21 cellular contexts compared by ENCODE assay signal in the genomic region with DNA sequence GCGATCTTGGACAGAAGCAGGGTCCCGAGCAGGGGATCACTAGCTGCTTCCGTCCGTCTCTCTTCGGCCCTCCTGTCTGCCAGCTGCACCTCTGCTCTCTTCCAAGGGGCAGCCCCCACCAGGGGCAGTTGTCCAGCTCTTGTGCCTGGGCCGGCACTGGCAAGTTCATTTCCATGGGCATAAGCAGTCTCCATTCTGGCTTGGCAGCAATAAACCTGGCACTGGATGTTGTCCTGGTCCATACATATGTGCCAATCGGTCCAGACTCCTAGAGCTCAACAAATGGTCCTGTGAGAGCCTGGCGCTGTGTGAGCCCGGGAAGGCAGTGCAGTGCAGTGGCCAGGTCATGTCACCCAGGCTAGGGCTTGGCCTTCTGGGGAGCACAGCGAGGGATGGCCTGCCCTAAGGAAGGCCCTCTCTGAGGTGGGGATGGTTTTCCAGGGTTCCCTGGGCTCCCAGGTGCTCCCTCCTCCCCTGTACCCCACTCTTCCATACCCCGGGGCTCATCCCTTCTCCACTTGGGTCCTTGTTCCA.
DNase-seq lines count a peak whose midpoint lies in the region; ATAC-seq, FAIRE-seq and TF ChIP-seq lines count a peak whose summit lies in the region.
"Had no signal": no experiment of that assay in that cellular context is flagged by ENCODE, and none has a peak within 500 bp of the region (broad histone marks: within the 10 kb centered on the region; RNA-seq: fewer than 3 reads in every experiment).

No MANE protein-coding gene starts in this region.

- no peaks in the 10 kb centered on the region for H3K27me3 ChIP-seq in Panc1 (ENCODE audit: control insufficient read depth, insufficient read depth, low read length)
- no peaks in the 10 kb centered on the region for H3K27me3 ChIP-seq in trophoblast cell (ENCODE audit: insufficient read depth, low read length)
- H3K27me3 ChIP-seq in aorta (ENCODE audit: control insufficient read depth in 1 of 2, insufficient read depth in 2 of 2, low read length in 1 of 2): no peaks in the 10 kb centered on the region
- no peaks in the 10 kb centered on the region for H3K27me3 ChIP-seq in WERI-Rb-1 (ENCODE audit: insufficient read depth, low read depth, severe bottlenecking)
- H3K27me3 ChIP-seq: BE2C had no signal

- no peak overlapping the region for H3K9ac ChIP-seq in trophoblast cell (ENCODE audit: low read length)

- peaks cover 9% of the 10 kb centered on the region for H3K27me3 Mint-ChIP-seq in activated CD8-positive, alpha-beta T cell treated with anti-CD3 and anti-CD28 coated beads, Interleukin-2, amount 10 ng/mL, durations not matched to agents 7 days and 5 days (ENCODE audit: low read depth)

- H3K9me3 Mint-ChIP-seq in activated CD8-positive, alpha-beta T cell treated with anti-CD3 and anti-CD28 coated beads, Interleukin-2, amount 10 ng/mL, durations not matched to agents 7 days and 5 days (ENCODE audit: insufficient read depth): no peaks in the 10 kb centered on the region

- H3K27ac ChIP-seq in A549 (no peak overlapping the region), Panc1 (ENCODE audit: low read length) (no peak overlapping the region), trophoblast cell (ENCODE audit: low read depth, low read length) (no peak overlapping the region), aorta (ENCODE audit: low read depth in 1 of 2, low read length in 2 of 2) (no peak overlapping the region), WERI-Rb-1 (no peak overlapping the region)
- H3K27ac ChIP-seq: 22Rv1 had no signal

- no peaks in the 10 kb centered on the region for H3K4me1 Mint-ChIP-seq in activated CD8-positive, alpha-beta T cell treated with anti-CD3 and anti-CD28 coated beads, Interleukin-2, amount 10 ng/mL, durations not matched to agents 7 days and 5 days (ENCODE audit: low read depth)

- WGBS in A549 (ENCODE audit: missing lambda C conversion rate): 65% methylated on average over 11 of the region's 11 CpGs
- no CpG with 5 or more reads among the region's 11 CpGs for WGBS in trophoblast cell (ENCODE audit: extremely low coverage, insufficient coverage, insufficient read length)
- 43 to 47% methylated on average over 11 of the region's 11 CpGs for WGBS in aorta, 2 donors

- no peak overlapping the region for H4K12ac ChIP-seq in trophoblast cell (ENCODE audit: low read depth, low read length)

- peak overlapping the region; percentile 76 for H2AK5ac ChIP-seq in trophoblast cell (ENCODE audit: low read length)

- no peak overlapping the region for H3K4ac ChIP-seq in trophoblast cell (ENCODE audit: low read depth, low read length)

- H3K14ac ChIP-seq in trophoblast cell (ENCODE audit: low read length): no peak overlapping the region

- POLR2A ChIA-PET in A549 (lab: Yijun Ruan, JAX) (no interaction called here), Panc1 (lab: Charles Lee) (interaction anchor here (0.5 kb wide), 1 partner anchor 14 kb away, joined by 6 read pairs; no protein-coding TSS in a partner anchor)
- POLR2A ChIA-PET in activated CD8-positive, alpha-beta T cell treated with anti-CD3 and anti-CD28 coated beads, Interleukin-2, amount 10 ng/mL, durations not matched to agents 7 days and 5 days (lab: Charles Lee): no interaction called here

- no peak for TF ChIP-seq EP300 in A549 (IDR thresholded peaks at IDR 0.05)

- no peak overlapping the region for H2BK5ac ChIP-seq in trophoblast cell (ENCODE audit: low read depth, low read length, poor library complexity)

- peaks cover 7% of the 10 kb centered on the region for H3K79me1 ChIP-seq in trophoblast cell (ENCODE audit: low read length)

- DNase-seq in A549 (ENCODE audit: low read depth in 1 of 2, low spot score in 1 of 2) (no peak), Panc1 (ENCODE audit: low read depth, low spot score) (no peak), trophoblast cell (no peak), aorta (peak in 1 of 2 donors; percentile 25), WERI-Rb-1 (no peak), ureter (ENCODE audit: low spot score) (no peak)
- no peak for DNase-seq in activated CD8-positive, alpha-beta T cell treated with anti-CD3 and anti-CD28 coated beads, Interleukin-2, amount 10 ng/mL, durations not matched to agents 7 days and 5 days
- DNase-seq: ACHN; AML-193; BE2C; Calu3; CD4-positive, alpha-beta memory T cell; COR-L47; DND-41; GDM1 had no signal

- no peak overlapping the region for H3K4me2 ChIP-seq in A549
- no peak overlapping the region for H3K4me2 ChIP-seq in trophoblast cell (ENCODE audit: low read length)
- H3K4me2 ChIP-seq: GM23338 had no signal

- peak overlapping the region; percentile 52 for H2BK12ac ChIP-seq in trophoblast cell (ENCODE audit: low read length)

- BruUV-seq in Panc1 (replicated peaks; lab: Mats Ljungman, UMichigan): no TSS peak

- H3K4me3 Mint-ChIP-seq in activated CD8-positive, alpha-beta T cell treated with anti-CD3 and anti-CD28 coated beads, Interleukin-2, amount 10 ng/mL, durations not matched to agents 7 days and 5 days: no peak overlapping the region
- H3K4me3 Mint-ChIP-seq: GM23338, HFFc6 had no signal

- H2BK120ac ChIP-seq in trophoblast cell (ENCODE audit: insufficient read depth, low read length, poor library complexity): peak overlapping the region; percentile 2

- TF ChIP-seq CTCF in A549 (IDR thresholded peaks at IDR 0.05) (no peak), Panc1 (IDR thresholded peaks at IDR 0.05) (no peak), WERI-Rb-1 (IDR thresholded peaks at IDR 0.05; ENCODE audit: low read depth, low read length) (no peak)

- H3K18ac ChIP-seq in trophoblast cell (ENCODE audit: low read length): peak overlapping the region; percentile 23

- no peaks in the 10 kb centered on the region for H3K4me1 ChIP-seq in A549
- no peaks in the 10 kb centered on the region for H3K4me1 ChIP-seq in Panc1 (ENCODE audit: control insufficient read depth, insufficient read depth, low read length)
- peaks cover 0 to 6% of the 10 kb centered on the region in 2 experiments for H3K4me1 ChIP-seq in trophoblast cell (ENCODE audit: control insufficient read depth in 1 of 2, insufficient read depth in 2 of 2, low read length in 2 of 2)
- H3K4me1 ChIP-seq in aorta (ENCODE audit: control insufficient read depth in 1 of 2, insufficient read depth in 2 of 2, low read length in 2 of 2): no peaks in the 10 kb centered on the region
- H3K4me1 ChIP-seq: BE2C, HAP-1 had no signal

- H3K9me3 ChIP-seq in A549: peaks cover 24% of the 10 kb centered on the region; the same call in 2 of the 3 replicates
- H3K9me3 ChIP-seq in Panc1 (ENCODE audit: control insufficient read depth, insufficient read depth, low read depth, low read length): no peaks in the 10 kb centered on the region
- H3K9me3 ChIP-seq in trophoblast cell (ENCODE audit: insufficient read depth, low read depth, low read length): peaks cover 4% of the 10 kb centered on the region
- H3K9me3 ChIP-seq in aorta (ENCODE audit: control insufficient read depth, low read length): no peaks in the 10 kb centered on the region
- peaks cover 11% of the 10 kb centered on the region for H3K9me3 ChIP-seq in WERI-Rb-1 (ENCODE audit: severe bottlenecking)
- H3K9me3 ChIP-seq: BE2C had no signal

- peak overlapping the region; percentile 46 for H4K91ac ChIP-seq in trophoblast cell (ENCODE audit: low read depth, low read length)

- CTCF ChIA-PET in A549 (lab: Yijun Ruan, JAX): interaction anchor here (0.8 to 4.7 kb wide), 5 partner anchors 12 to 284 kb away, joined by 3 to 23 read pairs (median 3); partner anchors contain the start of gene ESRRA
- CTCF ChIA-PET in Panc1 (lab: Charles Lee): no interaction called here
- CTCF ChIA-PET in activated CD8-positive, alpha-beta T cell treated with anti-CD3 and anti-CD28 coated beads, Interleukin-2, amount 10 ng/mL, durations not matched to agents 7 days and 5 days (lab: Charles Lee): interaction anchor here (1.0 kb wide), 1 partner anchor 29 kb away, joined by 6 read pairs; no protein-coding TSS in a partner anchor

- H3K23ac ChIP-seq in trophoblast cell (ENCODE audit: low read length): no peak overlapping the region

- no peak overlapping the region for H3K4me3 ChIP-seq in A549
- no peak overlapping the region for H3K4me3 ChIP-seq in Panc1 (ENCODE audit: low read depth in 2 of 2, low read length in 2 of 2)
- no peak overlapping the region for H3K4me3 ChIP-seq in trophoblast cell (ENCODE audit: low read depth, low read length)
- no peak overlapping the region for H3K4me3 ChIP-seq in aorta (ENCODE audit: low read length in 2 of 2)
- H3K4me3 ChIP-seq in WERI-Rb-1 (ENCODE audit: low read depth, low read length): no peak overlapping the region
- H3K4me3 ChIP-seq: GM12878, GM23338, HAP-1 had no signal

- no peaks in the 10 kb centered on the region for H3K79me2 ChIP-seq in trophoblast cell (ENCODE audit: control insufficient read depth, insufficient read depth, low read length, poor library complexity)

- H3K27ac Mint-ChIP-seq in activated CD8-positive, alpha-beta T cell treated with anti-CD3 and anti-CD28 coated beads, Interleukin-2, amount 10 ng/mL, durations not matched to agents 7 days and 5 days: no peak overlapping the region
- H3K27ac Mint-ChIP-seq: CD4-positive, alpha-beta memory T cell; GM23338; HFFc6 had no signal

- intact Hi-C loops in Panc1 (cut with micrococcal nuclease; ENCODE audit: unreplicated experiment): no loop called here
- intact Hi-C loops in aorta (cut with DNase I): no loop called here

- TF ChIP-seq RAD21 in A549 (conservative IDR thresholded peaks at IDR 0.05 in 1 of 2, IDR thresholded peaks at IDR 0.05 in 1 of 2): no peak

- no peak overlapping the region for H4K8ac ChIP-seq in trophoblast cell (ENCODE audit: low read depth, low read length)

- in situ Hi-C loops in Panc1 (cut with HindIII; ENCODE audit: low pct_unique_long_range_greater_than_20kb, low sequenced_read_pairs): no loop called here

- peak; percentile 20 to 33; a peak in 3 of 6 replicates for ATAC-seq in A549
- ATAC-seq in Panc1: peak; percentile 36; the same call in 1 of the 2 replicates
- peak; percentile 59 for ATAC-seq in aorta (ENCODE audit: low FRiP score)
- ATAC-seq in activated CD8-positive, alpha-beta T cell treated with anti-CD3 and anti-CD28 coated beads, Interleukin-2, amount 10 ng/mL, durations not matched to agents 7 days and 5 days: no peak
- ATAC-seq: GM12878, GM23338 had no signal

- no peak overlapping the region for H2AFZ ChIP-seq in trophoblast cell (ENCODE audit: insufficient read depth, low read length, poor library complexity)
- H2AFZ ChIP-seq: GM23338 had no signal

- no peak for TF ChIP-seq POLR2A in A549 (IDR thresholded peaks at IDR 0.05; ENCODE audit: low read length)

- FAIRE-seq in A549 (lab: Jason Lieb, UNC): no peak
- FAIRE-seq: A204.1, GM12878 had no signal

- no peaks in the 10 kb centered on the region for H3K36me3 ChIP-seq in Panc1 (ENCODE audit: control insufficient read depth, insufficient read depth, low read length)
- no peaks in the 10 kb centered on the region for H3K36me3 ChIP-seq in trophoblast cell (ENCODE audit: control insufficient read depth in 1 of 2, insufficient read depth in 2 of 2, low read length in 2 of 2)
- no peaks in the 10 kb centered on the region for H3K36me3 ChIP-seq in aorta (ENCODE audit: control insufficient read depth in 1 of 2, insufficient read depth in 2 of 2, low read length in 1 of 2)
- no peaks in the 10 kb centered on the region for H3K36me3 ChIP-seq in WERI-Rb-1
- H3K36me3 ChIP-seq: BE2C, HAP-1 had no signal

- H3K36me3 Mint-ChIP-seq in activated CD8-positive, alpha-beta T cell treated with anti-CD3 and anti-CD28 coated beads, Interleukin-2, amount 10 ng/mL, durations not matched to agents 7 days and 5 days (ENCODE audit: low read depth): no peaks in the 10 kb centered on the region
- H3K36me3 Mint-ChIP-seq: CD4-positive, alpha-beta memory T cell had no signal
